1 cellular context compared by ENCODE assay signal in the genomic region with DNA sequence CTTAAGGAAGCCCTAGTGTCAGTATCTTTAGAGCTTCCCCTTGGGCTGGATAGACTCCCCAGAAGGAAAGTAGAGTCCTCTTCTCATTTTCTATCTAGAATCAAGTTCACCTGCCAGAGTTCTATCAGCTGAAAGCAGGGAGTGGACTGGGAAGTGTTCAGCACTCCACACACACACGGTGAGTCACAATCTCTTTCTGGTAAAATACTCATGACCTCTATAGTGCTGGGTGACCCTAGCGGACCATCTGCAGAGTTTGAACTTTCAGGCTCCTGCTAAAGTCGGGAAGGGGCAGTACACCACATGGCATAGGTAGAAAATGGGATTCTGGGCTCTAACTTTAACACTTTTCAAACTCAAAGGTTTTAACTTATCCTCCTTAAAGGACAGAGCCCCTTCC.
TF ChIP-seq lines count a peak whose summit lies in the region.

No MANE protein-coding gene starts in this region.

TF ChIP-seq in HepG2, 621 proteins besides CTCF, POLR2A, EP300 and RAD21 (continued from another document and continues in another):
- TF ChIP-seq, protein P1, sequence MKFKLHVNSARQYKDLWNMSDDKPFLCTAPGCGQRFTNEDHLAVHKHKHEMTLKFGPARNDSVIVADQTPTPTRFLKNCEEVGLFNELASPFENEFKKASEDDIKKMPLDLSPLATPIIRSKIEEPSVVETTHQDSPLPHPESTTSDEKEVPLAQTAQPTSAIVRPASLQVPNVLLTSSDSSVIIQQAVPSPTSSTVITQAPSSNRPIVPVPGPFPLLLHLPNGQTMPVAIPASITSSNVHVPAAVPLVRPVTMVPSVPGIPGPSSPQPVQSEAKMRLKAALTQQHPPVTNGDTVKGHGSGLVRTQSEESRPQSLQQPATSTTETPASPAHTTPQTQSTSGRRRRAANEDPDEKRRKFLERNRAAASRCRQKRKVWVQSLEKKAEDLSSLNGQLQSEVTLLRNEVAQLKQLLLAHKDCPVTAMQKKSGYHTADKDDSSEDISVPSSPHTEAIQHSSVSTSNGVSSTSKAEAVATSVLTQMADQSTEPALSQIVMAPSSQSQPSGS (CRISPR knock-in tag; IDR thresholded peaks at IDR 0.05) = no peak
- TF ChIP-seq, protein P2, sequence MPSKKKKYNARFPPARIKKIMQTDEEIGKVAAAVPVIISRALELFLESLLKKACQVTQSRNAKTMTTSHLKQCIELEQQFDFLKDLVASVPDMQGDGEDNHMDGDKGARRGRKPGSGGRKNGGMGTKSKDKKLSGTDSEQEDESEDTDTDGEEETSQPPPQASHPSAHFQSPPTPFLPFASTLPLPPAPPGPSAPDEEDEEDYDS (CRISPR knock-in tag; IDR thresholded peaks at IDR 0.05) = no peak
- TF ChIP-seq ESRRA (CRISPR knock-in tag; IDR thresholded peaks at IDR 0.05; ENCODE audit: low read depth) (peak; percentile 51; the same call in 1 of the 2 replicates), ZBTB3 (CRISPR knock-in tag; IDR thresholded peaks at IDR 0.05; ENCODE audit: borderline replicate concordance, low read depth) (no peak), ZNF282 (IDR thresholded peaks at IDR 0.05; ENCODE audit: partially characterized antibody) (no peak), SRSF4 (IDR thresholded peaks at IDR 0.05; ENCODE audit: low read depth, low read length, poor library complexity, severe bottlenecking) (no peak), ZSCAN9 (CRISPR knock-in tag; IDR thresholded peaks at IDR 0.05; ENCODE audit: borderline replicate concordance) (0 out of 2 replicates have a peak, but pooled peaks have one; percentile 2), SUZ12 (IDR thresholded peaks at IDR 0.05; ENCODE audit: low read depth, low read length) (no peak), ZNF343 (CRISPR knock-in tag; IDR thresholded peaks at IDR 0.05) (no peak), YEATS4 (CRISPR knock-in tag; IDR thresholded peaks at IDR 0.05; ENCODE audit: borderline replicate concordance) (no peak), JUNB (CRISPR knock-in tag; IDR thresholded peaks at IDR 0.05; ENCODE audit: borderline replicate concordance) (no peak), ZNF274 (CRISPR knock-in tag; IDR thresholded peaks at IDR 0.05) (no peak), MTF1 (CRISPR knock-in tag; IDR thresholded peaks at IDR 0.05) (no peak), ETV6 (CRISPR knock-in tag; conservative IDR thresholded peaks at IDR 0.05) (no peak), JDP2 (CRISPR knock-in tag; IDR thresholded peaks at IDR 0.05; ENCODE audit: borderline replicate concordance) (no peak), ZNF75D (CRISPR knock-in tag; IDR thresholded peaks at IDR 0.05; ENCODE audit: borderline replicate concordance) (no peak), ZNF557 (CRISPR knock-in tag; IDR thresholded peaks at IDR 0.05) (no peak), XBP1 (CRISPR knock-in tag; IDR thresholded peaks at IDR 0.05) (no peak), BRD4 (CRISPR knock-in tag; IDR thresholded peaks at IDR 0.05) (no peak), ZNF780A (CRISPR knock-in tag; IDR thresholded peaks at IDR 0.05) (no peak), GATA4 (IDR thresholded peaks at IDR 0.05; ENCODE audit: borderline replicate concordance, low read depth) (no peak), NR2F6 (IDR thresholded peaks at IDR 0.05) (peak; percentile 81), NR2F6 (CRISPR knock-in tag; IDR thresholded peaks at IDR 0.05) (peak; percentile 86), ARNT (IDR thresholded peaks at IDR 0.05) (no peak), MXI1 (IDR thresholded peaks at IDR 0.05; ENCODE audit: borderline replicate concordance, low read depth, low read length) (peak; percentile 56; the same call in 1 of the 3 replicates), ZNF3 (CRISPR knock-in tag; IDR thresholded peaks at IDR 0.05) (no peak), ZNF264 (CRISPR knock-in tag; IDR thresholded peaks at IDR 0.05) (no peak), ZKSCAN8 (CRISPR knock-in tag; IDR thresholded peaks at IDR 0.05; ENCODE audit: borderline replicate concordance) (no peak), NR2C2 (CRISPR knock-in tag; IDR thresholded peaks at IDR 0.05; ENCODE audit: borderline replicate concordance) (0 out of 2 replicates have a peak, but pooled peaks have one; percentile 14), ZNF253 (CRISPR knock-in tag; IDR thresholded peaks at IDR 0.05; ENCODE audit: borderline replicate concordance) (no peak), ZNF224 (CRISPR knock-in tag; IDR thresholded peaks at IDR 0.05) (no peak), ZNF556 (CRISPR knock-in tag; IDR thresholded peaks at IDR 0.05; ENCODE audit: borderline replicate concordance) (no peak), HNF4G (IDR thresholded peaks at IDR 0.05; ENCODE audit: borderline replicate concordance, low read depth, low read length) (0 out of 2 replicates have a peak, but pooled peaks have one; percentile 15), HNF4G (CRISPR knock-in tag; IDR thresholded peaks at IDR 0.05; ENCODE audit: borderline replicate concordance, low read depth) (no peak), ELF4 (CRISPR knock-in tag; IDR thresholded peaks at IDR 0.05; ENCODE audit: borderline replicate concordance) (no peak), POLR2AphosphoS5 (IDR thresholded peaks at IDR 0.05; ENCODE audit: low read depth, low read length) (no peak), RBAK (CRISPR knock-in tag; IDR thresholded peaks at IDR 0.05) (no peak), ZNF30 (CRISPR knock-in tag; IDR thresholded peaks at IDR 0.05) (no peak), ZNF383 (CRISPR knock-in tag; IDR thresholded peaks at IDR 0.05; ENCODE audit: borderline replicate concordance) (no peak), ELF1 (CRISPR knock-in tag; IDR thresholded peaks at IDR 0.05) (0 out of 2 replicates have a peak, but pooled peaks have one; percentile 19)
- TF ChIP-seq, protein P3, sequence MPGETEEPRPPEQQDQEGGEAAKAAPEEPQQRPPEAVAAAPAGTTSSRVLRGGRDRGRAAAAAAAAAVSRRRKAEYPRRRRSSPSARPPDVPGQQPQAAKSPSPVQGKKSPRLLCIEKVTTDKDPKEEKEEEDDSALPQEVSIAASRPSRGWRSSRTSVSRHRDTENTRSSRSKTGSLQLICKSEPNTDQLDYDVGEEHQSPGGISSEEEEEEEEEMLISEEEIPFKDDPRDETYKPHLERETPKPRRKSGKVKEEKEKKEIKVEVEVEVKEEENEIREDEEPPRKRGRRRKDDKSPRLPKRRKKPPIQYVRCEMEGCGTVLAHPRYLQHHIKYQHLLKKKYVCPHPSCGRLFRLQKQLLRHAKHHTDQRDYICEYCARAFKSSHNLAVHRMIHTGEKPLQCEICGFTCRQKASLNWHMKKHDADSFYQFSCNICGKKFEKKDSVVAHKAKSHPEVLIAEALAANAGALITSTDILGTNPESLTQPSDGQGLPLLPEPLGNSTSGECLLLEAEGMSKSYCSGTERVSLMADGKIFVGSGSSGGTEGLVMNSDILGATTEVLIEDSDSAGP (CRISPR knock-in tag; IDR thresholded peaks at IDR 0.05; ENCODE audit: borderline replicate concordance) = no peak
- TF ChIP-seq, protein P4, sequence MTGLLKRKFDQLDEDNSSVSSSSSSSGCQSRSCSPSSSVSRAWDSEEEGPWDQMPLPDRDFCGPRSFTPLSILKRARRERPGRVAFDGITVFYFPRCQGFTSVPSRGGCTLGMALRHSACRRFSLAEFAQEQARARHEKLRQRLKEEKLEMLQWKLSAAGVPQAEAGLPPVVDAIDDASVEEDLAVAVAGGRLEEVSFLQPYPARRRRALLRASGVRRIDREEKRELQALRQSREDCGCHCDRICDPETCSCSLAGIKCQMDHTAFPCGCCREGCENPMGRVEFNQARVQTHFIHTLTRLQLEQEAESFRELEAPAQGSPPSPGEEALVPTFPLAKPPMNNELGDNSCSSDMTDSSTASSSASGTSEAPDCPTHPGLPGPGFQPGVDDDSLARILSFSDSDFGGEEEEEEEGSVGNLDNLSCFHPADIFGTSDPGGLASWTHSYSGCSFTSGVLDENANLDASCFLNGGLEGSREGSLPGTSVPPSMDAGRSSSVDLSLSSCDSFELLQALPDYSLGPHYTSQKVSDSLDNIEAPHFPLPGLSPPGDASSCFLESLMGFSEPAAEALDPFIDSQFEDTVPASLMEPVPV (CRISPR knock-in tag; IDR thresholded peaks at IDR 0.05) = no peak
- TF ChIP-seq, protein P5, sequence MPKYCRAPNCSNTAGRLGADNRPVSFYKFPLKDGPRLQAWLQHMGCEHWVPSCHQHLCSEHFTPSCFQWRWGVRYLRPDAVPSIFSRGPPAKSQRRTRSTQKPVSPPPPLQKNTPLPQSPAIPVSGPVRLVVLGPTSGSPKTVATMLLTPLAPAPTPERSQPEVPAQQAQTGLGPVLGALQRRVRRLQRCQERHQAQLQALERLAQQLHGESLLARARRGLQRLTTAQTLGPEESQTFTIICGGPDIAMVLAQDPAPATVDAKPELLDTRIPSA (CRISPR knock-in tag; IDR thresholded peaks at IDR 0.05; ENCODE audit: borderline replicate concordance) = no peak
- TF ChIP-seq, protein P6, sequence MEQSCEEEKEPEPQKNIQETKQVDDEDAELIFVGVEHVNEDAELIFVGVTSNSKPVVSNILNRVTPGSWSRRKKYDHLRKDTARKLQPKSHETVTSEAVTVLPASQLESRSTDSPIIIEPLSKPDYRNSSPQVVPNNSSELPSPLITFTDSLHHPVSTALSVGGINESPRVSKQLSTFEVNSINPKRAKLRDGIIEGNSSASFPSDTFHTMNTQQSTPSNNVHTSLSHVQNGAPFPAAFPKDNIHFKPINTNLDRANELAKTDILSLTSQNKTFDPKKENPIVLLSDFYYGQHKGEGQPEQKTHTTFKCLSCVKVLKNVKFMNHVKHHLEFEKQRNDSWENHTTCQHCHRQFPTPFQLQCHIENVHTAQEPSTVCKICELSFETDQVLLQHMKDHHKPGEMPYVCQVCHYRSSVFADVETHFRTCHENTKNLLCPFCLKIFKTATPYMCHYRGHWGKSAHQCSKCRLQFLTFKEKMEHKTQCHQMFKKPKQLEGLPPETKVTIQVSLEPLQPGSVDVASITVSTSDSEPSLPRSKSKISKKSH (CRISPR knock-in tag; IDR thresholded peaks at IDR 0.05; ENCODE audit: borderline replicate concordance) = no peak
- TF ChIP-seq, protein P7, sequence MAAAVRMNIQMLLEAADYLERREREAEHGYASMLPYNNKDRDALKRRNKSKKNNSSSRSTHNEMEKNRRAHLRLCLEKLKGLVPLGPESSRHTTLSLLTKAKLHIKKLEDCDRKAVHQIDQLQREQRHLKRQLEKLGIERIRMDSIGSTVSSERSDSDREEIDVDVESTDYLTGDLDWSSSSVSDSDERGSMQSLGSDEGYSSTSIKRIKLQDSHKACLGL (CRISPR knock-in tag; IDR thresholded peaks at IDR 0.05) = no peak
- TF ChIP-seq, protein P8, sequence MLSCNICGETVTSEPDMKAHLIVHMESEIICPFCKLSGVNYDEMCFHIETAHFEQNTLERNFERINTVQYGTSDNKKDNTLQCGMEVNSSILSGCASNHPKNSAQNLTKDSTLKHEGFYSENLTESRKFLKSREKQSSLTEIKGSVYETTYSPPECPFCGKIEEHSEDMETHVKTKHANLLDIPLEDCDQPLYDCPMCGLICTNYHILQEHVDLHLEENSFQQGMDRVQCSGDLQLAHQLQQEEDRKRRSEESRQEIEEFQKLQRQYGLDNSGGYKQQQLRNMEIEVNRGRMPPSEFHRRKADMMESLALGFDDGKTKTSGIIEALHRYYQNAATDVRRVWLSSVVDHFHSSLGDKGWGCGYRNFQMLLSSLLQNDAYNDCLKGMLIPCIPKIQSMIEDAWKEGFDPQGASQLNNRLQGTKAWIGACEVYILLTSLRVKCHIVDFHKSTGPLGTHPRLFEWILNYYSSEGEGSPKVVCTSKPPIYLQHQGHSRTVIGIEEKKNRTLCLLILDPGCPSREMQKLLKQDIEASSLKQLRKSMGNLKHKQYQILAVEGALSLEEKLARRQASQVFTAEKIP (CRISPR knock-in tag; IDR thresholded peaks at IDR 0.05; ENCODE audit: borderline replicate concordance) = no peak
- TF ChIP-seq, protein P9, sequence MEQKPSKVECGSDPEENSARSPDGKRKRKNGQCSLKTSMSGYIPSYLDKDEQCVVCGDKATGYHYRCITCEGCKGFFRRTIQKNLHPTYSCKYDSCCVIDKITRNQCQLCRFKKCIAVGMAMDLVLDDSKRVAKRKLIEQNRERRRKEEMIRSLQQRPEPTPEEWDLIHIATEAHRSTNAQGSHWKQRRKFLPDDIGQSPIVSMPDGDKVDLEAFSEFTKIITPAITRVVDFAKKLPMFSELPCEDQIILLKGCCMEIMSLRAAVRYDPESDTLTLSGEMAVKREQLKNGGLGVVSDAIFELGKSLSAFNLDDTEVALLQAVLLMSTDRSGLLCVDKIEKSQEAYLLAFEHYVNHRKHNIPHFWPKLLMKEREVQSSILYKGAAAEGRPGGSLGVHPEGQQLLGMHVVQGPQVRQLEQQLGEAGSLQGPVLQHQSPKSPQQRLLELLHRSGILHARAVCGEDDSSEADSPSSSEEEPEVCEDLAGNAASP (CRISPR knock-in tag; IDR thresholded peaks at IDR 0.05; ENCODE audit: borderline replicate concordance) = no peak
- TF ChIP-seq, protein P10, sequence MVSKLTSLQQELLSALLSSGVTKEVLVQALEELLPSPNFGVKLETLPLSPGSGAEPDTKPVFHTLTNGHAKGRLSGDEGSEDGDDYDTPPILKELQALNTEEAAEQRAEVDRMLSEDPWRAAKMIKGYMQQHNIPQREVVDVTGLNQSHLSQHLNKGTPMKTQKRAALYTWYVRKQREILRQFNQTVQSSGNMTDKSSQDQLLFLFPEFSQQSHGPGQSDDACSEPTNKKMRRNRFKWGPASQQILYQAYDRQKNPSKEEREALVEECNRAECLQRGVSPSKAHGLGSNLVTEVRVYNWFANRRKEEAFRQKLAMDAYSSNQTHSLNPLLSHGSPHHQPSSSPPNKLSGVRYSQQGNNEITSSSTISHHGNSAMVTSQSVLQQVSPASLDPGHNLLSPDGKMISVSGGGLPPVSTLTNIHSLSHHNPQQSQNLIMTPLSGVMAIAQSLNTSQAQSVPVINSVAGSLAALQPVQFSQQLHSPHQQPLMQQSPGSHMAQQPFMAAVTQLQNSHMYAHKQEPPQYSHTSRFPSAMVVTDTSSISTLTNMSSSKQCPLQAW (CRISPR knock-in tag; IDR thresholded peaks at IDR 0.05) = 0 out of 2 replicates have a peak, but pooled peaks have one; percentile 6
- TF ChIP-seq, protein P11, sequence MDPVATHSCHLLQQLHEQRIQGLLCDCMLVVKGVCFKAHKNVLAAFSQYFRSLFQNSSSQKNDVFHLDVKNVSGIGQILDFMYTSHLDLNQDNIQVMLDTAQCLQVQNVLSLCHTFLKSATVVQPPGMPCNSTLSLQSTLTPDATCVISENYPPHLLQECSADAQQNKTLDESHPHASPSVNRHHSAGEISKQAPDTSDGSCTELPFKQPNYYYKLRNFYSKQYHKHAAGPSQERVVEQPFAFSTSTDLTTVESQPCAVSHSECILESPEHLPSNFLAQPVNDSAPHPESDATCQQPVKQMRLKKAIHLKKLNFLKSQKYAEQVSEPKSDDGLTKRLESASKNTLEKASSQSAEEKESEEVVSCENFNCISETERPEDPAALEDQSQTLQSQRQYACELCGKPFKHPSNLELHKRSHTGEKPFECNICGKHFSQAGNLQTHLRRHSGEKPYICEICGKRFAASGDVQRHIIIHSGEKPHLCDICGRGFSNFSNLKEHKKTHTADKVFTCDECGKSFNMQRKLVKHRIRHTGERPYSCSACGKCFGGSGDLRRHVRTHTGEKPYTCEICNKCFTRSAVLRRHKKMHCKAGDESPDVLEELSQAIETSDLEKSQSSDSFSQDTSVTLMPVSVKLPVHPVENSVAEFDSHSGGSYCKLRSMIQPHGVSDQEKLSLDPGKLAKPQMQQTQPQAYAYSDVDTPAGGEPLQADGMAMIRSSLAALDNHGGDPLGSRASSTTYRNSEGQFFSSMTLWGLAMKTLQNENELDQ (CRISPR knock-in tag; IDR thresholded peaks at IDR 0.05; ENCODE audit: borderline replicate concordance) = no peak
